8 cellular contexts compared by ENCODE assay signal in the genomic region with DNA sequence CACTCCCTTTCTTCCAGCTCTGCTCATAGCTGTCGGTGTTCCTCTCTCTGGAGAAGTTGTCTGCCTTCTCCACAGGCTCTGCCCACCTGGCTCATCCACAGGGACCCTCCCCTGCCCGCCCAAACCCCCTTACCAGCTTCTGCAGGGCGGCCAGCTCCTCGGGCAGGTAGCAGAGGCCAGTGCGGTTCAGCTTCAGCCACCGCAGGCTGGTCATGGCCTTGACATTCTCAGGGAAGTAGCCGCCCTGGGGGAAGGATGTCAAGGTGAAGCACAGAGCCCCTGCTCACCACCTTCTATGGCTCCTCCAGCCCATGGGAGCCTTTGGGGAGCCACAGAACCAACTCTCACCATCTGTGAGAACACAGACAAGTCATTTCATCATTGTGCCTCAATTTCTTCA. TPM values are rescaled to one million over a fixed set of nuclear protein-coding genes. Genes with fewer than 3 reads are reported as not detected.
A peak's percentile ranks its signal among the peaks of the same experiment; 100 is the strongest.
DNase-seq lines count a peak whose midpoint lies in the region; ATAC-seq and TF ChIP-seq lines count a peak whose summit lies in the region.
"Had no signal": no experiment of that assay in that cellular context is flagged by ENCODE, and none has a peak within 500 bp of the region (broad histone marks: within the 10 kb centered on the region; RNA-seq: fewer than 3 reads in every experiment).

No MANE protein-coding gene starts in this region.

- intact Hi-C loops in colonic mucosa (cut with DNase I), result no loop called here

- H3K4me3 ChIP-seq in Loucy (ENCODE audit: low read length, poor library complexity, severe bottlenecking) (peak overlapping the region; percentile 76), colonic mucosa (peak overlapping the region; percentile 100), retinal pigment epithelial cell (ENCODE audit: low read length) (peak overlapping the region; percentile 85)

- DNase-seq in colonic mucosa, result no peak
- DNase-seq in retinal pigment epithelial cell (ENCODE audit: low read depth), result no peak
- DNase-seq in HuH-7.5 (ENCODE audit: low spot score), result no peak
- DNase-seq in NCI-H510A (lab: John Stamatoyannopoulos, UW), result no peak
- DNase-seq: hypothalamus, WERI-Rb-1 had no signal

- ATAC-seq in GM19452 (IDR thresholded peaks at IDR 0.05; ENCODE audit: unreplicated experiment), result no peak

- no peaks in the 10 kb centered on the region for H3K9me2 ChIP-seq in Loucy (replicated peaks; ENCODE audit: low read depth, low read length)

- peaks cover 36% of the 10 kb centered on the region for H3K79me2 ChIP-seq in Loucy (ENCODE audit: insufficient read depth, low read length)

- peaks cover 31% of the 10 kb centered on the region; the same call in 1 of the 2 replicates for H3K36me3 ChIP-seq in Loucy (ENCODE audit: insufficient read depth, low read length)
- peaks cover 27% of the 10 kb centered on the region for H3K36me3 ChIP-seq in colonic mucosa

- H2AFZ ChIP-seq in Loucy (ENCODE audit: low read length), result no peak overlapping the region

- H3K27me3 ChIP-seq in Loucy (ENCODE audit: insufficient read depth, low read length, poor library complexity, severe bottlenecking), result no peaks in the 10 kb centered on the region
- H3K27me3 ChIP-seq in colonic mucosa, result no peaks in the 10 kb centered on the region

- peaks cover 25% of the 10 kb centered on the region for H4K20me1 ChIP-seq in Loucy (ENCODE audit: insufficient read depth, low read length, poor library complexity, severe bottlenecking)

- no peaks in the 10 kb centered on the region for H3K9me3 ChIP-seq in Loucy (ENCODE audit: insufficient read depth, low read depth, low read length)
- H3K9me3 ChIP-seq in colonic mucosa, result no peaks in the 10 kb centered on the region

- H3K27ac ChIP-seq in colonic mucosa, result no peak overlapping the region
- H3K27ac ChIP-seq: WERI-Rb-1 had no signal

- H3K4me1 ChIP-seq in Loucy (ENCODE audit: insufficient read depth, low read length, poor library complexity, severe bottlenecking) (peaks cover 23% of the 10 kb centered on the region), colonic mucosa (peaks cover 17% of the 10 kb centered on the region)

- no peak for TF ChIP-seq CTCF in Loucy (conservative IDR thresholded peaks at IDR 0.05; ENCODE audit: low read length)
- TF ChIP-seq CTCF in colonic mucosa (IDR thresholded peaks at IDR 0.05), result no peak
- no peak for TF ChIP-seq CTCF in retinal pigment epithelial cell (conservative IDR thresholded peaks at IDR 0.05; ENCODE audit: low read depth, low read length)

- peak overlapping the region; percentile 80 for H3K4me2 ChIP-seq in Loucy (ENCODE audit: low read depth, low read length, poor library complexity, severe bottlenecking)

- H3K9ac ChIP-seq in Loucy (ENCODE audit: low read depth, low read length, poor library complexity, severe bottlenecking), result peak overlapping the region; percentile 84
- H3K9ac ChIP-seq in colonic mucosa (ENCODE audit: low read depth in 2 of 2, low read length in 2 of 2), result peak overlapping the region; percentile 2 to 90

- no peaks in the 10 kb centered on the region for H3F3A ChIP-seq in Loucy (ENCODE audit: low read depth)

RNA-seq across cellular contexts. Expression of a gene that starts 1.8 kb away (rescaled TPM):
- total RNA-seq in colonic mucosa, result 100 to 1,000 TPM; 263 to 293 TPM

RNA-seq across cellular contexts. Expression of a gene that starts 3.7 kb away (rescaled TPM):
- total RNA-seq in colonic mucosa, result 10 to 100 TPM; 13.2 to 15.3 TPM

RNA-seq across cellular contexts. Expression of a gene that starts 31.3 kb away (rescaled TPM):
- total RNA-seq in colonic mucosa, result 10 to 100 TPM in 1 of 2 donors, 1 to 10 TPM in 1; 7.8 to 13.1 TPM

RNA-seq across cellular contexts. Expression of a gene that starts 58.0 kb away (rescaled TPM):
- total RNA-seq in colonic mucosa, result 10 to 100 TPM; 27.2 to 45.4 TPM

RNA-seq across cellular contexts. Expression of a gene that starts 58.3 kb away (rescaled TPM):
- 10 to 100 TPM; 20.5 to 21.4 TPM for total RNA-seq in colonic mucosa
